ENCODE assay signal across 9 cellular contexts in genomic region chr15:52789008-52789600, GRCh38. TPM values are rescaled to one million over a fixed set of nuclear protein-coding genes. Genes with fewer than 3 reads are reported as not detected.
DNase-seq lines count a peak whose midpoint lies in the region; ATAC-seq and TF ChIP-seq lines count a peak whose summit lies in the region.
"Had no signal": no experiment of that assay in that cellular context is flagged by ENCODE, and none has a peak within 500 bp of the region (broad histone marks: within the 10 kb centered on the region; RNA-seq: fewer than 3 reads in every experiment).

No MANE protein-coding gene starts in this region.

- no peaks in the 10 kb centered on the region for H3K36me3 Mint-ChIP-seq in activated naive CD4-positive, alpha-beta T cell treated with anti-CD3 and anti-CD28 coated beads, Interleukin-2, amount 50 U/mL, for 24 hours
- no peaks in the 10 kb centered on the region for H3K36me3 Mint-ChIP-seq in type B pancreatic cell

- H3K9ac ChIP-seq in adipocyte (ENCODE audit: low read length) = no peak overlapping the region

- TF ChIP-seq CTCF in type B pancreatic cell (conservative IDR thresholded peaks at IDR 0.05) = no peak

- no peak for DNase-seq in activated naive CD4-positive, alpha-beta T cell treated with anti-CD3 and anti-CD28 coated beads, Interleukin-2, amount 50 U/mL, for 16 hours
- DNase-seq in adipocyte (ENCODE audit: low read depth) (no peak), type B pancreatic cell (ENCODE audit: extremely low spot score, unreplicated experiment) (no peak), anterior cingulate cortex (lab: John Stamatoyannopoulos, UW) (no peak), kidney tubule cell (ENCODE audit: low spot score) (no peak)
- DNase-seq: activated CD4-positive, CD25-positive, alpha-beta regulatory T cell treated with anti-CD3 and anti-CD28 coated beads, Interleukin-2, amount 50 U/mL, for 72 hours had no signal

- H3K4me1 ChIP-seq in adipocyte (ENCODE audit: control insufficient read depth, insufficient read depth, low read length) = peaks cover 10% of the 10 kb centered on the region
- peaks cover 16% of the 10 kb centered on the region for H3K4me1 ChIP-seq in mesodermal cell (ENCODE audit: control insufficient read depth, insufficient read depth, low read length, poor library complexity, severe bottlenecking)

- H3K9me3 ChIP-seq in adipocyte (ENCODE audit: control insufficient read depth, low read length) = peaks cover 2% of the 10 kb centered on the region
- no peaks in the 10 kb centered on the region for H3K9me3 ChIP-seq in mesodermal cell (ENCODE audit: control insufficient read depth, low read length)

- peaks cover 55% of the 10 kb centered on the region for H3K27me3 Mint-ChIP-seq in activated naive CD4-positive, alpha-beta T cell treated with anti-CD3 and anti-CD28 coated beads, Interleukin-2, amount 50 U/mL, for 24 hours
- peaks cover 95% of the 10 kb centered on the region for H3K27me3 Mint-ChIP-seq in type B pancreatic cell

- peaks cover 79% of the 10 kb centered on the region for H3K27me3 ChIP-seq in adipocyte (replicated peaks; ENCODE audit: control insufficient read depth, insufficient read depth, low read length)

- H3K36me3 ChIP-seq in adipocyte (ENCODE audit: control insufficient read depth, insufficient read depth, low read length, severe bottlenecking) (no peaks in the 10 kb centered on the region), mesodermal cell (ENCODE audit: control insufficient read depth, insufficient read depth, low read length) (no peaks in the 10 kb centered on the region)

- peak overlapping the region; percentile 74 for H3K4me3 Mint-ChIP-seq in activated naive CD4-positive, alpha-beta T cell treated with anti-CD3 and anti-CD28 coated beads, Interleukin-2, amount 50 U/mL, for 24 hours
- peak overlapping the region; percentile 86 for H3K4me3 Mint-ChIP-seq in type B pancreatic cell

- no peak overlapping the region for H3K27ac Mint-ChIP-seq in activated naive CD4-positive, alpha-beta T cell treated with anti-CD3 and anti-CD28 coated beads, Interleukin-2, amount 50 U/mL, for 24 hours
- H3K27ac Mint-ChIP-seq in type B pancreatic cell = no peak overlapping the region

- no peak for ATAC-seq in HG03039 (IDR thresholded peaks at IDR 0.05; ENCODE audit: unreplicated experiment)

- H3K4me3 ChIP-seq in adipocyte (ENCODE audit: low read length) (peak overlapping the region; percentile 75), mesodermal cell (ENCODE audit: extremely low read depth, insufficient read depth, low read length, poor library complexity, severe bottlenecking) (peak overlapping the region; percentile 50)

- H3K27ac ChIP-seq in mesodermal cell (ENCODE audit: low read depth, low read length, severe bottlenecking) = no peak overlapping the region

- H3K9me3 Mint-ChIP-seq in activated naive CD4-positive, alpha-beta T cell treated with anti-CD3 and anti-CD28 coated beads, Interleukin-2, amount 50 U/mL, for 24 hours = no peaks in the 10 kb centered on the region
- H3K9me3 Mint-ChIP-seq in type B pancreatic cell = no peaks in the 10 kb centered on the region

- peaks cover 12% of the 10 kb centered on the region for H3K4me1 Mint-ChIP-seq in activated naive CD4-positive, alpha-beta T cell treated with anti-CD3 and anti-CD28 coated beads, Interleukin-2, amount 50 U/mL, for 24 hours
- H3K4me1 Mint-ChIP-seq in type B pancreatic cell (ENCODE audit: unreplicated experiment) = peaks cover 7% of the 10 kb centered on the region

- 8 to 14% methylated on average over 14 to 25 of the region's 37 CpGs for WGBS in mesodermal cell (ENCODE audit: insufficient coverage in 2 of 2), 2 experiments

RNA-seq across cellular contexts. Expression of gene ONECUT1, which starts 1.0 kb away (rescaled TPM):
- 1.8 TPM for polyA plus RNA-seq in mesodermal cell (2013, experiment 1 of 2)
- 0.61 TPM for polyA plus RNA-seq in mesodermal cell (2013, experiment 2 of 2)
- total RNA-seq in type B pancreatic cell (ENCODE audit: low replicate concordance) = 11.0 and 11.1 TPM in 2 replicates
